Comparison of ENCODE assay signal across 13 cellular contexts in the genomic region with DNA sequence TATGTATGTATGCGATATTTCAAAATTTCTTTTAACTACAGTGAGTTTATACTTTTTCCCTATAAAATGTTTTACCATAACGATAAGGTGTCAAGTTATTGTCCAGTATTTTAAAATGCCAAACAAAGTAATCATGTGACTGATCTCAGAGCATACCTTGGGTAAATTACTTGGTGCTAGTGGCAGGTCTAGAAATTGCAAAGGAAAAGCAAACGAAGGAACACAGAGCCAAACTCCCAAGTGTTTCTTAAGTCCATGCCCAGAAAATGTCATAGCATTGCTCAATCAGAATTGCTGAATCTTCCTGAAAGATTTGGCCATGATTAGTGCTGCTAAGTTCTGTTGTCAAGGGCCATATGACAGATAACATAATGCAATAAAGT.
A peak's percentile ranks its signal among the peaks of the same experiment; 100 is the strongest.
DNase-seq lines count a peak whose midpoint lies in the region; ATAC-seq and TF ChIP-seq lines count a peak whose summit lies in the region.
"Had no signal": no experiment of that assay in that cellular context is flagged by ENCODE, and none has a peak within 500 bp of the region (broad histone marks: within the 10 kb centered on the region; RNA-seq: fewer than 3 reads in every experiment).

No MANE protein-coding gene starts in this region.

- no peak overlapping the region for H3K4me3 ChIP-seq in adipocyte (ENCODE audit: low read length)
- no peak overlapping the region for H3K4me3 ChIP-seq in skeletal muscle cell (ENCODE audit: low read depth, low read length)
- H3K4me3 ChIP-seq: spleen had no signal

- H3K27ac ChIP-seq in foreskin keratinocyte = no peak overlapping the region

- ATAC-seq in foreskin keratinocyte = no peak

- peak; percentile 83 for DNase-seq in GM04503 (ENCODE audit: low read depth)
- DNase-seq in adipocyte (ENCODE audit: low read depth) = peak; percentile 93
- DNase-seq in foreskin keratinocyte = peak; percentile 47 to 63
- DNase-seq in skeletal muscle cell (ENCODE audit: low read depth) = peak; percentile 36
- DNase-seq in inferior parietal cortex (ENCODE audit: extremely low spot score) = no peak
- no peak for DNase-seq in retina
- no peak for DNase-seq in SHP77 (lab: John Stamatoyannopoulos, UW)
- no peak for DNase-seq in foreskin melanocyte
- DNase-seq: CD4-positive, CD25-positive, alpha-beta regulatory T cell; dermis blood vessel endothelial cell; NCI-H1694 treated with DMSO at 0.1 percent for 48 hours; NK-92 treated with Interleukin-12 subunit alpha and Interleukin-12 subunit beta, amount 100 ng/mL, for 24 hours; spleen had no signal

- H3K27me3 ChIP-seq in adipocyte (replicated peaks; ENCODE audit: control insufficient read depth, insufficient read depth, low read length) (no peaks in the 10 kb centered on the region), foreskin keratinocyte (no peaks in the 10 kb centered on the region)
- H3K27me3 ChIP-seq: spleen had no signal

- no peak for TF ChIP-seq CTCF in foreskin keratinocyte (conservative IDR thresholded peaks at IDR 0.05)

- no peaks in the 10 kb centered on the region for H3K36me3 ChIP-seq in adipocyte (ENCODE audit: control insufficient read depth, insufficient read depth, low read length, severe bottlenecking)
- H3K36me3 ChIP-seq: spleen had no signal

- H3K4me1 ChIP-seq in adipocyte (ENCODE audit: control insufficient read depth, insufficient read depth, low read length) = peaks cover 22% of the 10 kb centered on the region
- no peaks in the 10 kb centered on the region for H3K4me1 ChIP-seq in foreskin keratinocyte

- no peak overlapping the region for H3K9ac ChIP-seq in adipocyte (ENCODE audit: low read length)

- no peaks in the 10 kb centered on the region for H3K9me3 ChIP-seq in adipocyte (ENCODE audit: control insufficient read depth, low read length)
- H3K9me3 ChIP-seq: spleen had no signal

Comparison
In these comparisons a context has a peak if more than half of its experiments do, and no peak if none do; other contexts are left out.
1. DNase-seq: peak in GM04503 (single experiment), adipocyte (single experiment), foreskin keratinocyte (2 of 2) and skeletal muscle cell (single experiment); none in inferior parietal cortex (single experiment), retina (single experiment), SHP77 (0 of 2) and foreskin melanocyte (single experiment).